Comparison of ENCODE assay signal across 8 cellular contexts in genomic region chr1:185559684-185560310, GRCh38.
DNase-seq lines count a peak whose midpoint lies in the region; ATAC-seq and TF ChIP-seq lines count a peak whose summit lies in the region.

No MANE protein-coding gene starts in this region.

- H3K9me3 ChIP-seq in gastrocnemius medialis: no peaks in the 10 kb centered on the region

- H3K36me3 ChIP-seq in BJ (ENCODE audit: control insufficient read depth, insufficient read depth, low read length): no peaks in the 10 kb centered on the region
- H3K36me3 ChIP-seq in gastrocnemius medialis: no peaks in the 10 kb centered on the region

- POLR2A ChIA-PET in BJ (lab: Charles Lee): no interaction called here

- ATAC-seq in GM18519 (IDR thresholded peaks at IDR 0.05; ENCODE audit: low FRiP score, unreplicated experiment) (peak; percentile 97), HG02938 (IDR thresholded peaks at IDR 0.05; ENCODE audit: unreplicated experiment) (peak; percentile 99), gastrocnemius medialis (peak in 1 of 2 donors; percentile 44)

- no peak for TF ChIP-seq POLR2A in gastrocnemius medialis (IDR thresholded peaks at IDR 0.05)

- no peak overlapping the region for H3K27ac ChIP-seq in gastrocnemius medialis

- H3K4me3 ChIP-seq in BJ (ENCODE audit: low read depth, low read length): no peak overlapping the region
- no peak overlapping the region for H3K4me3 ChIP-seq in gastrocnemius medialis

- H3K27me3 ChIP-seq in BJ (ENCODE audit: control insufficient read depth, insufficient read depth, low read length): no peaks in the 10 kb centered on the region
- H3K27me3 ChIP-seq in gastrocnemius medialis: no peaks in the 10 kb centered on the region

- H3K4me1 ChIP-seq in gastrocnemius medialis: no peaks in the 10 kb centered on the region

- CTCF ChIA-PET in BJ (lab: Yijun Ruan, JAX): interaction anchor here (0.6 to 2.3 kb wide), 5 partner anchors 8 to 322 kb away, joined by 3 to 8 read pairs (median 4); no protein-coding TSS in a partner anchor

- in situ Hi-C loops in gastrocnemius medialis (cut with MboI; ENCODE audit: low sequenced_read_pairs in 4 of 4): no loop called here

- TF ChIP-seq CTCF in BJ (IDR thresholded peaks at IDR 0.05; ENCODE audit: insufficient read depth, low read depth, low read length) (peak; percentile 60), gastrocnemius medialis (IDR thresholded peaks at IDR 0.05 in 4 of 5, conservative IDR thresholded peaks at IDR 0.05 in 1 of 5) (no peak)

- intact Hi-C loops in gastrocnemius medialis (cut with DNase I; ENCODE audit: low total_unique reads): no loop called here

- DNase-seq in BJ (ENCODE audit: low read depth): no peak
- peak; percentile 34 for DNase-seq in NCI-H2196 (lab: John Stamatoyannopoulos, UW; ENCODE audit: unreplicated experiment)
- DNase-seq in activated CD8-positive, alpha-beta memory T cell treated with anti-CD3 and anti-CD28 coated beads, Interleukin-2, amount 50 U/mL, for 4 hours: peak; percentile 18
- peak; percentile 59 for DNase-seq in glomerular visceral epithelial cell (ENCODE audit: extremely low spot score)
- peak; percentile 12 to 28 for DNase-seq in gastrocnemius medialis
- DNase-seq in DMS79 (lab: John Stamatoyannopoulos, UW): no peak

Comparison
In these comparisons a context has a peak if more than half of its experiments do, and no peak if none do; other contexts are left out.
1. DNase-seq: peak in NCI-H2196 (single experiment), activated CD8-positive, alpha-beta memory T cell treated with anti-CD3 and anti-CD28 coated beads, Interleukin-2, amount 50 U/mL, for 4 hours (single experiment), glomerular visceral epithelial cell (single experiment) and gastrocnemius medialis (2 of 2); none in BJ (single experiment) and DMS79 (single experiment).